Comparison of ENCODE assay signal across 30 cellular contexts in genomic region chr1:38455829-38456563, GRCh38.
A peak's percentile ranks its signal among the peaks of the same experiment; 100 is the strongest.
DNase-seq lines count a peak whose midpoint lies in the region; TF ChIP-seq lines count a peak whose summit lies in the region.
"Had no signal": no experiment of that assay in that cellular context is flagged by ENCODE, and none has a peak within 500 bp of the region (broad histone marks: within the 10 kb centered on the region; RNA-seq: fewer than 3 reads in every experiment).

No MANE protein-coding gene starts in this region.

- no peak for TF ChIP-seq CTCF in adrenal gland (IDR thresholded peaks at IDR 0.05)

- no peak overlapping the region for H3K4me3 ChIP-seq in adrenal gland
- H3K4me3 ChIP-seq: GM23338, hepatocyte, SJSA1, thoracic aorta had no signal

- no peaks in the 10 kb centered on the region for H3K36me3 ChIP-seq in adrenal gland (replicated peaks in 1 of 2)
- H3K36me3 ChIP-seq: SJSA1, thoracic aorta had no signal

- H3K27ac ChIP-seq in adrenal gland: no peak overlapping the region
- H3K27ac ChIP-seq: 22Rv1, C4-2B, hepatocyte, parathyroid adenoma, RWPE1, SJSA1, thoracic aorta had no signal

- intact Hi-C loops in adrenal gland (cut with DNase I): no loop called here

- peak in 2 of 3 experiments; percentile 24 to 72 for DNase-seq in NCI-H1417 (lab: John Stamatoyannopoulos, UW)
- DNase-seq in NCI-H1417 treated with DMSO at 0.1 percent for 48 hours (lab: John Stamatoyannopoulos, UW): no peak
- peak in 5 of 7 donors; percentile 24 to 47 (median 27) for DNase-seq in adrenal gland
- DNase-seq in iris pigment epithelial cell (ENCODE audit: low read depth): peak; percentile 52
- DNase-seq in retina: peak; percentile 68
- no peak for DNase-seq in cerebellar cortex (ENCODE audit: low spot score)
- no peak for DNase-seq in stimulated activated CD4-positive, alpha-beta T cell treated with anti-CD3 and anti-CD28 coated beads, Interleukin-4, amount 100 ng/mL, for 1 hour
- no peak for DNase-seq in NCI-H1048 (lab: John Stamatoyannopoulos, UW)
- DNase-seq: activated B cell treated with CpG ODN at 0.5 μM for 24 hours; activated CD4-positive, alpha-beta T cell treated with anti-CD3 and anti-CD28 coated beads, Interleukin-2, amount 50 U/mL, for 1 hour; activated gamma-delta T cell; activated naive CD8-positive, alpha-beta T cell treated with anti-CD3 and anti-CD28 coated beads, Interleukin-2, amount 10 ng/mL, durations not matched to agents 7 days and 5 days; activated T-cell treated with anti-CD3 and anti-CD28 coated beads, Interleukin-2, amount 50 U/mL, for 24 hours; caudate nucleus; COR-L47; KG1; MM.1S; NCI-H2029 treated with DMSO at 0.1 percent for 48 hours; NCI-H774; stimulated activated CD4-positive, alpha-beta T cell treated with anti-CD3 and anti-CD28 coated beads, Interleukin-1b, Interleukin-23, amount 100 ng/mL, for 48 hours; stimulated activated naive CD8-positive, alpha-beta T cell treated with anti-CD3 and anti-CD28 coated beads, Interleukin-15, Interleukin-2, amounts not matched to agents 100 U/mL and 50 U/mL, for 24 hours; T-helper 1 cell had no signal

- no peaks in the 10 kb centered on the region for H3K27me3 ChIP-seq in adrenal gland
- H3K27me3 ChIP-seq: SJSA1 had no signal

- WGBS in adrenal gland, 4 donors: 34 to 54% (median 49%) methylated on average over 11 to 16 of the region's 16 CpGs

- H3K9me3 ChIP-seq in adrenal gland (replicated peaks in 1 of 3): no peaks in the 10 kb centered on the region
- H3K9me3 ChIP-seq: SJSA1, thoracic aorta had no signal

- TF ChIP-seq POLR2A in adrenal gland (IDR thresholded peaks at IDR 0.05): no peak

- no peaks in the 10 kb centered on the region for H3K4me1 ChIP-seq in adrenal gland (replicated peaks in 1 of 2)
- H3K4me1 ChIP-seq: parathyroid adenoma had no signal

Comparison
In these comparisons a context has a peak if more than half of its experiments do, and no peak if none do; other contexts are left out.
1. DNase-seq: peak in NCI-H1417 (2 of 3), adrenal gland (5 of 7), iris pigment epithelial cell (single experiment) and retina (single experiment); none in NCI-H1417 treated with DMSO at 0.1 percent for 48 hours (single experiment), cerebellar cortex (single experiment), stimulated activated CD4-positive, alpha-beta T cell treated with anti-CD3 and anti-CD28 coated beads, Interleukin-4, amount 100 ng/mL, for 1 hour (single experiment) and NCI-H1048 (single experiment).